9 cellular contexts compared by ENCODE assay signal in genomic region chr1:175072131-175072941, GRCh38. TPM values are rescaled to one million over a fixed set of nuclear protein-coding genes. Genes with fewer than 3 reads are reported as not detected.
DNase-seq lines count a peak whose midpoint lies in the region; ATAC-seq and TF ChIP-seq lines count a peak whose summit lies in the region.
"Had no signal": no experiment of that assay in that cellular context is flagged by ENCODE, and none has a peak within 500 bp of the region (broad histone marks: within the 10 kb centered on the region; RNA-seq: fewer than 3 reads in every experiment).

No MANE protein-coding gene starts in this region.

- CTCF ChIA-PET in CD8-positive, alpha-beta T cell (lab: Charles Lee) = no interaction called here
- CTCF ChIA-PET in activated CD8-positive, alpha-beta T cell treated with anti-CD3 and anti-CD28 coated beads for 36 hours (lab: Charles Lee) = no interaction called here

- 21% methylated on average over 10 of the region's 10 CpGs for WGBS in smooth muscle cell (ENCODE audit: low lambda C conversion rate)

- POLR2A ChIA-PET in CD8-positive, alpha-beta T cell (lab: Charles Lee) = no interaction called here
- POLR2A ChIA-PET in activated CD8-positive, alpha-beta T cell treated with anti-CD3 and anti-CD28 coated beads for 36 hours (lab: Charles Lee) = no interaction called here

- H3K36me3 Mint-ChIP-seq in CD8-positive, alpha-beta T cell = no peaks in the 10 kb centered on the region
- no peaks in the 10 kb centered on the region for H3K36me3 Mint-ChIP-seq in activated CD8-positive, alpha-beta T cell treated with anti-CD3 and anti-CD28 coated beads for 36 hours (ENCODE audit: low read depth)
- H3K36me3 Mint-ChIP-seq in activated T-helper 2 cell treated with anti-CD3 and anti-CD28 coated beads, Interferon-gamma antibody, Interleukin-2, Interleukin-4, amounts not matched to agents 10 μg/mL and 5 μg/mL and 100 μg/mL, durations not matched to agents 14 hours and 24 hours and 36 hours (ENCODE audit: low read depth) = no peaks in the 10 kb centered on the region
- H3K36me3 Mint-ChIP-seq: naive B cell had no signal

- H3K4me3 Mint-ChIP-seq in CD8-positive, alpha-beta T cell = peak overlapping the region; percentile 3
- H3K4me3 Mint-ChIP-seq in activated CD8-positive, alpha-beta T cell treated with anti-CD3 and anti-CD28 coated beads for 36 hours = no peak overlapping the region
- H3K4me3 Mint-ChIP-seq in activated T-helper 2 cell treated with anti-CD3 and anti-CD28 coated beads, Interferon-gamma antibody, Interleukin-2, Interleukin-4, amounts not matched to agents 10 μg/mL and 5 μg/mL and 100 μg/mL, durations not matched to agents 14 hours and 24 hours and 36 hours (ENCODE audit: low read depth) = no peak overlapping the region

- no peaks in the 10 kb centered on the region for H3K79me2 ChIP-seq in smooth muscle cell (ENCODE audit: low read depth)

- intact Hi-C loops in CD8-positive, alpha-beta T cell (cut with DNase I, micrococcal nuclease) = no loop called here
- intact Hi-C loops in activated CD8-positive, alpha-beta T cell treated with anti-CD3 and anti-CD28 coated beads for 36 hours (cut with micrococcal nuclease) = no loop called here
- intact Hi-C loops in left ventricle myocardium inferior (cut with micrococcal nuclease) = no loop called here
- intact Hi-C loops in activated T-helper 2 cell treated with anti-CD3 and anti-CD28 coated beads, Interferon-gamma antibody, Interleukin-2, Interleukin-4, amounts not matched to agents 10 μg/mL and 5 μg/mL and 100 μg/mL, durations not matched to agents 14 hours and 24 hours and 36 hours (cut with micrococcal nuclease) = loop anchor here (5.0 kb wide), 1 partner anchor 45 kb away; no protein-coding TSS in a partner anchor

- no peak for DNase-seq in CD8-positive, alpha-beta T cell
- DNase-seq in KBM-7 = peak; percentile 74
- peak; percentile 61 for DNase-seq in activated CD8-positive, alpha-beta T cell treated with anti-CD3 and anti-CD28 coated beads for 36 hours
- DNase-seq in left ventricle myocardium inferior = peak; percentile 40
- no peak for DNase-seq in smooth muscle cell (lab: John Stamatoyannopoulos, UW; ENCODE audit: unreplicated experiment)
- no peak for DNase-seq in activated T-helper 2 cell treated with anti-CD3 and anti-CD28 coated beads, Interferon-gamma antibody, Interleukin-2, Interleukin-4, amounts not matched to agents 10 μg/mL and 5 μg/mL and 100 μg/mL, durations not matched to agents 14 hours and 24 hours and 36 hours (ENCODE audit: low spot score)
- DNase-seq: naive B cell had no signal

- H3K9me3 Mint-ChIP-seq in CD8-positive, alpha-beta T cell = no peaks in the 10 kb centered on the region
- no peaks in the 10 kb centered on the region for H3K9me3 Mint-ChIP-seq in activated CD8-positive, alpha-beta T cell treated with anti-CD3 and anti-CD28 coated beads for 36 hours
- H3K9me3 Mint-ChIP-seq in activated T-helper 2 cell treated with anti-CD3 and anti-CD28 coated beads, Interferon-gamma antibody, Interleukin-2, Interleukin-4, amounts not matched to agents 10 μg/mL and 5 μg/mL and 100 μg/mL, durations not matched to agents 14 hours and 24 hours and 36 hours = no peaks in the 10 kb centered on the region
- H3K9me3 Mint-ChIP-seq: naive B cell had no signal

- H3K9me3 ChIP-seq in CD8-positive, alpha-beta T cell (ENCODE audit: low read length) = no peaks in the 10 kb centered on the region
- H3K9me3 ChIP-seq in left ventricle myocardium inferior (replicated peaks) = no peaks in the 10 kb centered on the region
- H3K9me3 ChIP-seq in smooth muscle cell (replicated peaks; ENCODE audit: low read depth) = no peaks in the 10 kb centered on the region

- H3F3A ChIP-seq in smooth muscle cell (ENCODE audit: low read depth) = no peaks in the 10 kb centered on the region

- H3K4me1 ChIP-seq in CD8-positive, alpha-beta T cell (ENCODE audit: insufficient read depth, low read length) = peaks cover 9% of the 10 kb centered on the region
- H3K4me1 ChIP-seq in left ventricle myocardium inferior (peaks cover 24% of the 10 kb centered on the region), smooth muscle cell (ENCODE audit: low read depth) (peaks cover 5% of the 10 kb centered on the region)

- peaks cover 10% of the 10 kb centered on the region for H3K27me3 Mint-ChIP-seq in CD8-positive, alpha-beta T cell (ENCODE audit: low read depth)
- peaks cover 7% of the 10 kb centered on the region for H3K27me3 Mint-ChIP-seq in activated CD8-positive, alpha-beta T cell treated with anti-CD3 and anti-CD28 coated beads for 36 hours
- peaks cover 2% of the 10 kb centered on the region for H3K27me3 Mint-ChIP-seq in activated T-helper 2 cell treated with anti-CD3 and anti-CD28 coated beads, Interferon-gamma antibody, Interleukin-2, Interleukin-4, amounts not matched to agents 10 μg/mL and 5 μg/mL and 100 μg/mL, durations not matched to agents 14 hours and 24 hours and 36 hours (ENCODE audit: low read depth)

- no peaks in the 10 kb centered on the region for H4K20me1 ChIP-seq in smooth muscle cell (ENCODE audit: low read depth)

- no peaks in the 10 kb centered on the region for H3K27me3 ChIP-seq in CD8-positive, alpha-beta T cell (ENCODE audit: insufficient read depth, low read length)
- peaks cover 65% of the 10 kb centered on the region for H3K27me3 ChIP-seq in left ventricle myocardium inferior (ENCODE audit: low read depth)
- no peaks in the 10 kb centered on the region for H3K27me3 ChIP-seq in smooth muscle cell (ENCODE audit: low read depth)

- H3K27ac ChIP-seq in CD8-positive, alpha-beta T cell (ENCODE audit: low read depth, low read length) = no peak overlapping the region
- H3K27ac ChIP-seq in left ventricle myocardium inferior (replicated peaks) (peak overlapping the region; percentile 69), smooth muscle cell (ENCODE audit: low read depth) (peak overlapping the region; percentile 82)

- peak overlapping the region; percentile 2 for H3K4me2 ChIP-seq in smooth muscle cell

- H2AFZ ChIP-seq in smooth muscle cell (ENCODE audit: low read depth) = no peak overlapping the region

- ATAC-seq in CD8-positive, alpha-beta T cell = no peak
- ATAC-seq in GM19438 (IDR thresholded peaks at IDR 0.05; ENCODE audit: low read depth, unreplicated experiment) (peak; percentile 58), HG03469 (IDR thresholded peaks at IDR 0.05; ENCODE audit: unreplicated experiment) (no peak)
- peak; percentile 96 for ATAC-seq in activated CD8-positive, alpha-beta T cell treated with anti-CD3 and anti-CD28 coated beads for 36 hours

- H3K36me3 ChIP-seq in CD8-positive, alpha-beta T cell (ENCODE audit: insufficient read depth, low read length) = no peaks in the 10 kb centered on the region
- H3K36me3 ChIP-seq in left ventricle myocardium inferior (no peaks in the 10 kb centered on the region), smooth muscle cell (ENCODE audit: low read depth) (no peaks in the 10 kb centered on the region)

- peaks cover 10% of the 10 kb centered on the region for H3K4me1 Mint-ChIP-seq in CD8-positive, alpha-beta T cell (ENCODE audit: low read depth)
- peaks cover 14% of the 10 kb centered on the region for H3K4me1 Mint-ChIP-seq in activated CD8-positive, alpha-beta T cell treated with anti-CD3 and anti-CD28 coated beads for 36 hours (ENCODE audit: low read depth)
- H3K4me1 Mint-ChIP-seq in activated T-helper 2 cell treated with anti-CD3 and anti-CD28 coated beads, Interferon-gamma antibody, Interleukin-2, Interleukin-4, amounts not matched to agents 10 μg/mL and 5 μg/mL and 100 μg/mL, durations not matched to agents 14 hours and 24 hours and 36 hours (ENCODE audit: low read depth) = peaks cover 37% of the 10 kb centered on the region

- in situ Hi-C loops in KBM-7 (cut with MboI; ENCODE audit: low pct_unique_long_range_greater_than_20kb, low sequenced_read_pairs) = no loop called here

- H3K4me3 ChIP-seq in CD8-positive, alpha-beta T cell (ENCODE audit: low read depth, low read length) = no peak overlapping the region
- peak overlapping the region; percentile 33 for H3K4me3 ChIP-seq in left ventricle myocardium inferior
- H3K4me3 ChIP-seq in smooth muscle cell = no peak overlapping the region

- TF ChIP-seq CTCF in CD8-positive, alpha-beta T cell (IDR thresholded peaks at IDR 0.05) = no peak
- TF ChIP-seq CTCF in activated CD8-positive, alpha-beta T cell treated with anti-CD3 and anti-CD28 coated beads for 36 hours (IDR thresholded peaks at IDR 0.05) = no peak
- TF ChIP-seq CTCF in left ventricle myocardium inferior (IDR thresholded peaks at IDR 0.05; ENCODE audit: borderline replicate concordance) = no peak
- no peak for TF ChIP-seq CTCF in smooth muscle cell (IDR thresholded peaks at IDR 0.05; ENCODE audit: borderline replicate concordance, insufficient read depth, poor library complexity, severe bottlenecking)

- H3K9ac ChIP-seq in smooth muscle cell (ENCODE audit: low read depth) = no peak overlapping the region

- H3K27ac Mint-ChIP-seq in CD8-positive, alpha-beta T cell = no peak overlapping the region
- no peak overlapping the region for H3K27ac Mint-ChIP-seq in activated CD8-positive, alpha-beta T cell treated with anti-CD3 and anti-CD28 coated beads for 36 hours
- no peak overlapping the region for H3K27ac Mint-ChIP-seq in activated T-helper 2 cell treated with anti-CD3 and anti-CD28 coated beads, Interferon-gamma antibody, Interleukin-2, Interleukin-4, amounts not matched to agents 10 μg/mL and 5 μg/mL and 100 μg/mL, durations not matched to agents 14 hours and 24 hours and 36 hours

RNA-seq across cellular contexts. Expression of gene TNN, which starts 4.7 kb away (rescaled TPM):
- not detected for total RNA-seq in CD8-positive, alpha-beta T cell
- under 1 TPM; 0.05 to 0.07 TPM for total RNA-seq in activated CD8-positive, alpha-beta T cell treated with anti-CD3 and anti-CD28 coated beads for 36 hours
- total RNA-seq in left ventricle myocardium inferior = not detected
- total RNA-seq in smooth muscle cell = 0.63 and 0.72 TPM in 2 replicates
- polyA plus RNA-seq in smooth muscle cell = 0.56 and 0.86 TPM in 2 replicates
- not detected in 2 replicates for total RNA-seq in activated T-helper 2 cell treated with anti-CD3 and anti-CD28 coated beads, Interferon-gamma antibody, Interleukin-2, Interleukin-4, amounts not matched to agents 10 μg/mL and 5 μg/mL and 100 μg/mL, durations not matched to agents 14 hours and 24 hours and 36 hours

RNA-seq across cellular contexts. Expression of gene MRPS14, which starts 49.1 kb away (rescaled TPM):
- 1 to 10 TPM; 6.8 to 7.3 TPM for total RNA-seq in CD8-positive, alpha-beta T cell
- total RNA-seq in activated CD8-positive, alpha-beta T cell treated with anti-CD3 and anti-CD28 coated beads for 36 hours = 10 to 100 TPM; 42.1 to 45.7 TPM
- total RNA-seq in left ventricle myocardium inferior = 25.4 TPM
- 20.6 and 29.1 TPM in 2 replicates for total RNA-seq in smooth muscle cell
- 57.2 and 58.0 TPM in 2 replicates for polyA plus RNA-seq in smooth muscle cell
- 31.5 and 32.9 TPM in 2 replicates for total RNA-seq in activated T-helper 2 cell treated with anti-CD3 and anti-CD28 coated beads, Interferon-gamma antibody, Interleukin-2, Interleukin-4, amounts not matched to agents 10 μg/mL and 5 μg/mL and 100 μg/mL, durations not matched to agents 14 hours and 24 hours and 36 hours

Comparison
In these comparisons a context has a peak if more than half of its experiments do, and no peak if none do; other contexts are left out.
1. ATAC-seq: peak in GM19438 (single experiment) and activated CD8-positive, alpha-beta T cell treated with anti-CD3 and anti-CD28 coated beads for 36 hours (single experiment); none in CD8-positive, alpha-beta T cell (single experiment) and HG03469 (single experiment).
2. DNase-seq: peak in KBM-7 (single experiment), activated CD8-positive, alpha-beta T cell treated with anti-CD3 and anti-CD28 coated beads for 36 hours (single experiment) and left ventricle myocardium inferior (single experiment); none in CD8-positive, alpha-beta T cell (0 of 7), smooth muscle cell (single experiment) and activated T-helper 2 cell treated with anti-CD3 and anti-CD28 coated beads, Interferon-gamma antibody, Interleukin-2, Interleukin-4, amounts not matched to agents 10 μg/mL and 5 μg/mL and 100 μg/mL, durations not matched to agents 14 hours and 24 hours and 36 hours (single experiment).